Comparison of ENCODE assay signal across 21 cellular contexts in genomic region chrX:45822124-45822523, GRCh38.
"Had no signal": no experiment of that assay in that cellular context is flagged by ENCODE, and none has a peak within 500 bp of the region (broad histone marks: within the 10 kb centered on the region; RNA-seq: fewer than 3 reads in every experiment).

No MANE protein-coding gene starts in this region.

- H3K4me3 ChIP-seq: cardiac muscle cell, left ventricle myocardium inferior, neural progenitor cell, prostate gland, thyroid gland, upper lobe of right lung had no signal

- H3K4me3 Mint-ChIP-seq: activated naive CD8-positive, alpha-beta T cell treated with anti-CD3 and anti-CD28 coated beads, Interleukin-2, amount 50 U/mL, for 24 hours; activated T-helper 1 cell treated with anti-CD3 and anti-CD28 coated beads, Interleukin-12 subunit alpha, Interleukin-12 subunit beta, Interleukin-2, Interleukin-4 antibody, amounts not matched to agents 30 ng/mL and 10 ng/mL and 1 ng/mL, durations not matched to agents 14 hours and 24 hours and 36 hours; immature natural killer cell; mesothelial cell of epicardium; naive thymus-derived CD8-positive, alpha-beta T cell; neural progenitor cell; T-cell; T-helper 2 cell treated with Interferon-gamma antibody and Interleukin-4, amounts not matched to agents 5 μg/mL and 100 μg/mL, for 36 hours had no signal

- H3K27me3 ChIP-seq: cardiac muscle cell, neural progenitor cell, thyroid gland, upper lobe of right lung had no signal

- ATAC-seq: activated naive CD8-positive, alpha-beta T cell treated with anti-CD3 and anti-CD28 coated beads, Interleukin-2, amount 50 U/mL, for 24 hours; naive thymus-derived CD8-positive, alpha-beta T cell; T-cell; upper lobe of right lung had no signal

- H3K27ac ChIP-seq: cardiac muscle cell, left ventricle myocardium inferior, neural progenitor cell, prostate gland, thyroid gland, upper lobe of right lung, VCaP had no signal

- H3K36me3 Mint-ChIP-seq: naive thymus-derived CD8-positive, alpha-beta T cell; T-cell had no signal

- H3K4me1 ChIP-seq: left ventricle myocardium inferior, neural progenitor cell, prostate gland, thyroid gland, upper lobe of right lung had no signal

- H3K9me3 Mint-ChIP-seq: immature natural killer cell; naive thymus-derived CD8-positive, alpha-beta T cell; T-cell; T-helper 2 cell treated with Interferon-gamma antibody and Interleukin-4, amounts not matched to agents 5 μg/mL and 100 μg/mL, for 36 hours had no signal

- H3K36me3 ChIP-seq: cardiac muscle cell, left ventricle myocardium inferior, prostate gland, thyroid gland, upper lobe of right lung had no signal

- H3K9ac ChIP-seq: neural progenitor cell had no signal

- H3K27me3 Mint-ChIP-seq: activated naive CD8-positive, alpha-beta T cell treated with anti-CD3 and anti-CD28 coated beads, Interleukin-2, amount 50 U/mL, for 24 hours; naive thymus-derived CD8-positive, alpha-beta T cell had no signal

- H3K4me2 ChIP-seq: neural progenitor cell had no signal

- DNase-seq: activated CD4-positive, CD25-positive, alpha-beta regulatory T cell treated with anti-CD3 and anti-CD28 coated beads, Interleukin-2, amount 50 U/mL, for 72 hours; activated CD8-positive, alpha-beta memory T cell treated with anti-CD3 and anti-CD28 coated beads, Interleukin-2, amount 50 U/mL, for 48 hours; activated gamma-delta T cell treated with Interleukin-2 at 50 U/mL for 16 hours; activated naive CD8-positive, alpha-beta T cell treated with anti-CD3 and anti-CD28 coated beads, Interleukin-2, amount 50 U/mL, for 24 hours; foreskin melanocyte; immature natural killer cell; left ventricle myocardium inferior; naive thymus-derived CD8-positive, alpha-beta T cell; stimulated activated CD4-positive, alpha-beta T cell treated with anti-CD3 and anti-CD28 coated beads, Interleukin-4, amount 100 ng/mL, for 24 hours; stimulated activated naive CD4-positive, alpha-beta T cell treated with Interleukin-2 at 50 U/mL for 16 hours; substantia nigra; T-cell; thyroid gland; upper lobe of right lung had no signal

- H3K4me1 Mint-ChIP-seq: immature natural killer cell; naive thymus-derived CD8-positive, alpha-beta T cell; neural progenitor cell had no signal

- H3K9me3 ChIP-seq: left ventricle myocardium inferior, prostate gland, thyroid gland, upper lobe of right lung had no signal

- H2AFZ ChIP-seq: neural progenitor cell had no signal

- H3K27ac Mint-ChIP-seq: activated T-helper 1 cell treated with anti-CD3 and anti-CD28 coated beads, Interleukin-12 subunit alpha, Interleukin-12 subunit beta, Interleukin-2, Interleukin-4 antibody, amounts not matched to agents 30 ng/mL and 10 ng/mL and 1 ng/mL, durations not matched to agents 14 hours and 24 hours and 36 hours; immature natural killer cell; mesothelial cell of epicardium; naive thymus-derived CD8-positive, alpha-beta T cell; neural progenitor cell; T-cell; T-helper 2 cell treated with Interferon-gamma antibody and Interleukin-4, amounts not matched to agents 5 μg/mL and 100 μg/mL, for 36 hours had no signal
